In the genomic region with DNA sequence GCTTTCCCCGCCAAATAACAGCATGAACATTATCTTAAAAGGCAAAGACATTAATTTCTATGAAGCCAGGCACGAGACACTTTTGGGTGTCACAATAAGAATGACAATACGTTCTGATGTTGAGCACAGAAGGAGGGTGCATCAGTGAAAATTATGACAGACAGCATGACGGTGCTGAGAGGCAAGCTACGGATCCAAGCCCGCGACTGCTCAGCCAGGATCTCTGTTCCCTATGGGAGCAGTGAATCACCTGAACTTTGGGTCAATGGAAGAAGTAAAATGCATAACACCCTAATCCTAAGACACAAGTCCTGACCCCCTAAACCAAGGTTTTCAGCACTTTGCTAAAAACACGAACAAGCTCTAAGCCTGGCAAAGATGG, we compare ENCODE assay signal across 9 cellular contexts. TPM values are rescaled to one million over a fixed set of nuclear protein-coding genes. Genes with fewer than 3 reads are reported as not detected.
DNase-seq lines count a peak whose midpoint lies in the region; ATAC-seq, FAIRE-seq and TF ChIP-seq lines count a peak whose summit lies in the region.
"Had no signal": no experiment of that assay in that cellular context is flagged by ENCODE, and none has a peak within 500 bp of the region (broad histone marks: within the 10 kb centered on the region; RNA-seq: fewer than 3 reads in every experiment).

No MANE protein-coding gene starts in this region.

- no peaks in the 10 kb centered on the region for H3K27me3 Mint-ChIP-seq in activated CD8-positive, alpha-beta memory T cell treated with anti-CD3 and anti-CD28 coated beads, Interleukin-2, amount 10 ng/mL, durations not matched to agents 7 days and 5 days
- H3K27me3 Mint-ChIP-seq in activated naive CD8-positive, alpha-beta T cell treated with anti-CD3 and anti-CD28 coated beads, Interleukin-2, amount 50 U/mL, for 24 hours: no peaks in the 10 kb centered on the region

- no peak for TF ChIP-seq CTCF in kidney epithelial cell (IDR thresholded peaks at IDR 0.05; ENCODE audit: insufficient read depth, low read length, poor library complexity, severe bottlenecking)
- TF ChIP-seq CTCF in thoracic aorta (IDR thresholded peaks at IDR 0.05): no peak

- H3K4me3 ChIP-seq in kidney epithelial cell (ENCODE audit: low read depth, low read length) (peak overlapping the region; percentile 81), thoracic aorta (peak overlapping the region; percentile 85)

- no peaks in the 10 kb centered on the region for H3K9me3 Mint-ChIP-seq in activated CD8-positive, alpha-beta memory T cell treated with anti-CD3 and anti-CD28 coated beads, Interleukin-2, amount 10 ng/mL, durations not matched to agents 7 days and 5 days (ENCODE audit: low read depth)
- no peaks in the 10 kb centered on the region for H3K9me3 Mint-ChIP-seq in activated naive CD8-positive, alpha-beta T cell treated with anti-CD3 and anti-CD28 coated beads, Interleukin-2, amount 50 U/mL, for 24 hours

- peak overlapping the region; percentile 92 for H3K27ac Mint-ChIP-seq in activated CD8-positive, alpha-beta memory T cell treated with anti-CD3 and anti-CD28 coated beads, Interleukin-2, amount 10 ng/mL, durations not matched to agents 7 days and 5 days
- peak overlapping the region; percentile 100 for H3K27ac Mint-ChIP-seq in activated naive CD8-positive, alpha-beta T cell treated with anti-CD3 and anti-CD28 coated beads, Interleukin-2, amount 50 U/mL, for 24 hours

- peaks cover 60% of the 10 kb centered on the region for H3K4me1 Mint-ChIP-seq in activated CD8-positive, alpha-beta memory T cell treated with anti-CD3 and anti-CD28 coated beads, Interleukin-2, amount 10 ng/mL, durations not matched to agents 7 days and 5 days
- peaks cover 68% of the 10 kb centered on the region for H3K4me1 Mint-ChIP-seq in activated naive CD8-positive, alpha-beta T cell treated with anti-CD3 and anti-CD28 coated beads, Interleukin-2, amount 50 U/mL, for 24 hours

- H3K36me3 ChIP-seq in kidney epithelial cell (ENCODE audit: control insufficient read depth, insufficient read depth, low read length) (no peaks in the 10 kb centered on the region), thoracic aorta (no peaks in the 10 kb centered on the region)

- CTCF ChIA-PET in activated CD8-positive, alpha-beta memory T cell treated with anti-CD3 and anti-CD28 coated beads, Interleukin-2, amount 10 ng/mL, durations not matched to agents 7 days and 5 days (lab: Charles Lee): interaction anchor here (0.8 to 3.6 kb wide), 9 partner anchors 8 to 309 kb away, joined by 3 to 16 read pairs (median 4); no protein-coding TSS in a partner anchor

- ATAC-seq in activated CD8-positive, alpha-beta memory T cell treated with anti-CD3 and anti-CD28 coated beads, Interleukin-2, amount 10 ng/mL, durations not matched to agents 7 days and 5 days: no peak
- no peak for ATAC-seq in activated naive CD8-positive, alpha-beta T cell treated with anti-CD3 and anti-CD28 coated beads, Interleukin-2, amount 50 U/mL, for 24 hours
- no peak for ATAC-seq in thoracic aorta (ENCODE audit: insufficient number of reproducible peaks, low FRiP score, low read depth)

- peaks cover 12 to 28% of the 10 kb centered on the region in 2 donors for H3K4me1 ChIP-seq in thoracic aorta (ENCODE audit: control insufficient read depth in 1 of 2, low read depth in 2 of 2)

- peak overlapping the region; percentile 88 to 97 for H3K27ac ChIP-seq in thoracic aorta

- peak overlapping the region; percentile 85 for H3K4me3 Mint-ChIP-seq in activated CD8-positive, alpha-beta memory T cell treated with anti-CD3 and anti-CD28 coated beads, Interleukin-2, amount 10 ng/mL, durations not matched to agents 7 days and 5 days
- H3K4me3 Mint-ChIP-seq in activated naive CD8-positive, alpha-beta T cell treated with anti-CD3 and anti-CD28 coated beads, Interleukin-2, amount 50 U/mL, for 24 hours: peak overlapping the region; percentile 99

- H3K36me3 Mint-ChIP-seq in activated CD8-positive, alpha-beta memory T cell treated with anti-CD3 and anti-CD28 coated beads, Interleukin-2, amount 10 ng/mL, durations not matched to agents 7 days and 5 days: peaks cover 43% of the 10 kb centered on the region
- peaks cover 55% of the 10 kb centered on the region for H3K36me3 Mint-ChIP-seq in activated naive CD8-positive, alpha-beta T cell treated with anti-CD3 and anti-CD28 coated beads, Interleukin-2, amount 50 U/mL, for 24 hours (ENCODE audit: low read depth)

- DNase-seq in activated CD8-positive, alpha-beta memory T cell treated with anti-CD3 and anti-CD28 coated beads, Interleukin-2, amount 10 ng/mL, durations not matched to agents 7 days and 5 days: no peak
- DNase-seq in activated CD8-positive, alpha-beta memory T cell treated with anti-CD3 and anti-CD28 coated beads for 24 hours: no peak
- no peak for DNase-seq in activated naive CD8-positive, alpha-beta T cell treated with anti-CD3 and anti-CD28 coated beads, Interleukin-2, amount 50 U/mL, for 24 hours
- no peak for DNase-seq in kidney epithelial cell (ENCODE audit: low read depth)
- no peak for DNase-seq in thoracic aorta (ENCODE audit: low spot score)
- DNase-seq in A172 (ENCODE audit: low spot score): no peak
- DNase-seq in HTR-8/SVneo (ENCODE audit: insufficient read length, low spot score): no peak
- DNase-seq in mucosa of gallbladder (ENCODE audit: low spot score): no peak

- FAIRE-seq in HTR-8/SVneo (lab: Jason Lieb, UNC): no peak

- H3K27me3 ChIP-seq in kidney epithelial cell (ENCODE audit: control insufficient read depth, insufficient read depth, low read length) (no peaks in the 10 kb centered on the region), thoracic aorta (replicated peaks; ENCODE audit: insufficient read depth) (no peaks in the 10 kb centered on the region)

- H3K9me3 ChIP-seq in thoracic aorta: no peaks in the 10 kb centered on the region

RNA-seq across cellular contexts. Expression of a gene that starts 1.4 kb away (rescaled TPM):
- 1 to 10 TPM; 8.1 to 9.5 TPM for total RNA-seq in activated CD8-positive, alpha-beta memory T cell treated with anti-CD3 and anti-CD28 coated beads, Interleukin-2, amount 10 ng/mL, durations not matched to agents 7 days and 5 days
- 17.8 and 24.5 TPM in 2 replicates for total RNA-seq in kidney epithelial cell
- total RNA-seq in thoracic aorta: 10 to 100 TPM in 1 of 2 donors, 1 to 10 TPM in 1; 6.6 to 12.5 TPM
- total RNA-seq in A172 (2014; rRNA removed; shearing (Covaris generic)): 11.2 and 12.9 TPM in 2 replicates
- total RNA-seq in mucosa of gallbladder: 10.4 TPM

RNA-seq across cellular contexts. Expression of a gene that starts 51.7 kb away (rescaled TPM):
- total RNA-seq in activated CD8-positive, alpha-beta memory T cell treated with anti-CD3 and anti-CD28 coated beads, Interleukin-2, amount 10 ng/mL, durations not matched to agents 7 days and 5 days: not detected
- total RNA-seq in kidney epithelial cell (not detected in 2 replicates), thoracic aorta (not detected), mucosa of gallbladder (0.20 TPM)
- total RNA-seq in A172 (2014; rRNA removed; shearing (Covaris generic)): 0.24 TPM in 1 of 2 replicates, not detected in the other
- total RNA-seq: M059J had no signal
